ENCODE assay signal across 16 cellular contexts in the genomic region with DNA sequence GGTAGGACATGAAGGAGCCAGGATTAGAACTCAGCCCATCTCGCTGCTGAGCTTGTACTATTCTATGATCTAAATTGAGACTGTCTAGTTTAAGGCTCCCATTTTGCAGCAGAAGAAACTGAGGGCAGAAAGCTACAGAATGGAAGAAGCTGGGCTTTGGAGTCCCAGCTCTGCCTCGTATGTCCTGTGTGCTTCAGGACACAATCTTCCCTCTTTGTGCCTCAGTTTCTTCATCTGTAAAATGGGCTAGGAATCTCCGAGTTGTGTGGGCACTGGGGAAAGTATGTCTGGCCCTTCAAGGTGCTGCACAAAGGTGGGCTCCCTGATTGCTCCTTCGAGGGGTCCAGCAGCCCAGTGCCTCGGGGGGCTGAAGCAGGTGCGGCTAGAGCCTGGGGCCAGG. TPM values are rescaled to one million over a fixed set of nuclear protein-coding genes. Genes with fewer than 3 reads are reported as not detected.
DNase-seq lines count a peak whose midpoint lies in the region; ATAC-seq, FAIRE-seq and TF ChIP-seq lines count a peak whose summit lies in the region.
"Had no signal": no experiment of that assay in that cellular context is flagged by ENCODE, and none has a peak within 500 bp of the region (broad histone marks: within the 10 kb centered on the region; RNA-seq: fewer than 3 reads in every experiment).

No MANE protein-coding gene starts in this region.

- H3K4me1 Mint-ChIP-seq in naive thymus-derived CD4-positive, alpha-beta T cell, result peaks cover 12 to 51% (median 47%) of the 10 kb centered on the region in 7 donors

- 0 out of 2 replicates have a peak, but pooled peaks cover 5% of the 10 kb centered on the region for H4K20me1 ChIP-seq in HepG2 (ENCODE audit: insufficient read depth, low read length)

- peak overlapping the region; percentile 63; the same call in 1 of the 2 replicates for H3K4me2 ChIP-seq in HepG2 (ENCODE audit: low read depth, low read length)
- H3K4me2 ChIP-seq: KMS-11, PC-9 had no signal

- H3K9me3 ChIP-seq in HepG2 (ENCODE audit: low read length) (no peaks in the 10 kb centered on the region), right lobe of liver (no peaks in the 10 kb centered on the region), upper lobe of right lung (no peaks in the 10 kb centered on the region)
- H3K9me3 ChIP-seq in naive thymus-derived CD4-positive, alpha-beta T cell (ENCODE audit: control insufficient read depth in 2 of 3, low read length in 3 of 3), result no peaks in the 10 kb centered on the region

- TF ChIP-seq CTCF in HepG2 (CRISPR knock-in tag; IDR thresholded peaks at IDR 0.05), result no peak
- no peak for TF ChIP-seq CTCF in right lobe of liver (IDR thresholded peaks at IDR 0.05)
- TF ChIP-seq CTCF in upper lobe of right lung (IDR thresholded peaks at IDR 0.05), result no peak

- no peaks in the 10 kb centered on the region for H3K9me3 Mint-ChIP-seq in naive thymus-derived CD4-positive, alpha-beta T cell
- H3K9me3 Mint-ChIP-seq: HFFc6 had no signal

- WGBS in HepG2 (ENCODE audit: low lambda C conversion rate), result 77% methylated on average over 6 of the region's 6 CpGs
- 64% methylated on average over 4 of the region's 6 CpGs for WGBS in right lobe of liver (ENCODE audit: insufficient coverage, low coverage, low lambda C conversion rate, missing lambda C conversion rate)

- in situ Hi-C loops in HepG2 (cut with HindIII; ENCODE audit: extremely low pct_ligation_motif_present, low pct_unique_long_range_greater_than_20kb), result no loop called here

- CTCF ChIA-PET in HepG2 (lab: Yijun Ruan, JAX; ENCODE audit: low intra/inter-chr PET ratio, low total read pairs), result no interaction called here
- CTCF ChIA-PET in naive thymus-derived CD4-positive, alpha-beta T cell (lab: Charles Lee), result interaction anchor here (0.9 to 1.0 kb wide), 2 partner anchors 14 to 24 kb away, joined by 3 to 4 read pairs; no protein-coding TSS in a partner anchor

- FAIRE-seq in HepG2 (lab: Jason Lieb, UNC), result no peak
- FAIRE-seq: H54 had no signal

- BruUV-seq in HepG2 (replicated peaks; lab: Mats Ljungman, UMichigan), result no TSS peak

- no peak overlapping the region for H3K4me3 Mint-ChIP-seq in naive thymus-derived CD4-positive, alpha-beta T cell
- H3K4me3 Mint-ChIP-seq: HFFc6 had no signal

- TF ChIP-seq POLR2A in HepG2 (IDR thresholded peaks at IDR 0.05; ENCODE audit: insufficient read depth in 1 of 2, low read depth in 2 of 2, low read length in 2 of 2) (no peak), right lobe of liver (IDR thresholded peaks at IDR 0.05) (no peak)

- intact Hi-C loops in HepG2 (cut with micrococcal nuclease; ENCODE audit: unreplicated experiment) (loop anchor here (5.0 kb wide), 1 partner anchor 42 kb away; no protein-coding TSS in a partner anchor), right lobe of liver (cut with DNase I) (no loop called here), upper lobe of right lung (cut with DNase I) (no loop called here)
- intact Hi-C loops in naive thymus-derived CD4-positive, alpha-beta T cell (cut with micrococcal nuclease), result no loop called here

- TF ChIP-seq RAD21 in HepG2 (CRISPR knock-in tag; IDR thresholded peaks at IDR 0.05), result no peak

- H3K36me3 Mint-ChIP-seq in naive thymus-derived CD4-positive, alpha-beta T cell, result peaks cover 0 to 14% (median 0%) of the 10 kb centered on the region in 5 donors

- peak overlapping the region in 5 of 9 donors; percentile 7 to 88 (median 34) for H3K27ac Mint-ChIP-seq in naive thymus-derived CD4-positive, alpha-beta T cell
- H3K27ac Mint-ChIP-seq: HFFc6 had no signal

- no peak overlapping the region for H3K4me3 ChIP-seq in HepG2 (replicated peaks in 1 of 3; ENCODE audit: insufficient read depth in 1 of 3, low read depth in 2 of 3, low read length in 3 of 3)
- no peak overlapping the region for H3K4me3 ChIP-seq in right lobe of liver
- H3K4me3 ChIP-seq in naive thymus-derived CD4-positive, alpha-beta T cell (ENCODE audit: low read length), result no peak overlapping the region
- no peak overlapping the region for H3K4me3 ChIP-seq in upper lobe of right lung
- H3K4me3 ChIP-seq: PC-9 had no signal

- H3K4me1 ChIP-seq in HepG2 (ENCODE audit: insufficient read depth, low read length) (peaks cover 94% of the 10 kb centered on the region), right lobe of liver (no peaks in the 10 kb centered on the region), upper lobe of right lung (no peaks in the 10 kb centered on the region)
- peaks cover 21 to 37% of the 10 kb centered on the region in 2 donors for H3K4me1 ChIP-seq in naive thymus-derived CD4-positive, alpha-beta T cell (ENCODE audit: control insufficient read depth in 2 of 2, insufficient read depth in 2 of 2, low read length in 2 of 2)

- no peaks in the 10 kb centered on the region for H3K27me3 Mint-ChIP-seq in naive thymus-derived CD4-positive, alpha-beta T cell

- ATAC-seq in HepG2 (no peak), right lobe of liver (no peak), upper lobe of right lung (no peak), GM18867 (IDR thresholded peaks at IDR 0.05; ENCODE audit: unreplicated experiment) (no peak)
- no peak for ATAC-seq in naive thymus-derived CD4-positive, alpha-beta T cell

- H3K27ac ChIP-seq in HepG2 (ENCODE audit: extremely low read length, insufficient read depth, low read length), result no peak overlapping the region
- H3K27ac ChIP-seq in right lobe of liver, result no peak overlapping the region
- H3K27ac ChIP-seq in cingulate gyrus (ENCODE audit: low read depth, low read length), result peak overlapping the region; percentile 83
- no peak overlapping the region for H3K27ac ChIP-seq in naive thymus-derived CD4-positive, alpha-beta T cell (ENCODE audit: low read depth, low read length)
- H3K27ac ChIP-seq in upper lobe of right lung, result peak overlapping the region; percentile 42
- H3K27ac ChIP-seq: KMS-11, PC-9 had no signal

- TF ChIP-seq EP300 in HepG2 (IDR thresholded peaks at IDR 0.05; ENCODE audit: low read depth in 2 of 2, low read length in 2 of 2) (no peak), HepG2 (CRISPR knock-in tag; IDR thresholded peaks at IDR 0.05; ENCODE audit: borderline replicate concordance) (no peak)

- H3K79me2 ChIP-seq in HepG2 (ENCODE audit: insufficient read depth, low read length), result no peaks in the 10 kb centered on the region

- H3K27me3 ChIP-seq in HepG2 (ENCODE audit: control insufficient read depth in 1 of 2, insufficient read depth in 2 of 2, low read length in 2 of 2) (no peaks in the 10 kb centered on the region), right lobe of liver (no peaks in the 10 kb centered on the region), upper lobe of right lung (peaks cover 11% of the 10 kb centered on the region)
- H3K27me3 ChIP-seq in naive thymus-derived CD4-positive, alpha-beta T cell (ENCODE audit: control insufficient read depth in 2 of 2, insufficient read depth in 2 of 2, low read length in 2 of 2), result no peaks in the 10 kb centered on the region

- H3K36me3 ChIP-seq in HepG2 (replicated peaks in 1 of 2; ENCODE audit: control insufficient read depth in 1 of 2, insufficient read depth in 2 of 2, low read length in 2 of 2), result no peaks in the 10 kb centered on the region
- no peaks in the 10 kb centered on the region for H3K36me3 ChIP-seq in right lobe of liver
- peaks cover 0 to 6% (median 5%) of the 10 kb centered on the region in 3 experiments for H3K36me3 ChIP-seq in naive thymus-derived CD4-positive, alpha-beta T cell (ENCODE audit: control insufficient read depth in 2 of 3, insufficient read depth in 3 of 3, low read length in 3 of 3)
- no peaks in the 10 kb centered on the region for H3K36me3 ChIP-seq in upper lobe of right lung

- H3K9ac ChIP-seq in HepG2 (ENCODE audit: insufficient read depth, low read depth, low read length), result no peak overlapping the region
- H3K9ac ChIP-seq: KMS-11 had no signal

- POLR2A ChIA-PET in HepG2 (lab: Yijun Ruan, JAX), result interaction anchor here (1.0 to 2.2 kb wide), 11 partner anchors 9 to 41 kb away, joined by 3 to 16 read pairs (median 4); no protein-coding TSS in a partner anchor
- POLR2A ChIA-PET in naive thymus-derived CD4-positive, alpha-beta T cell (lab: Charles Lee), result interaction anchor here (0.6 to 1.6 kb wide), 3 partner anchors 16 to 25 kb away, joined by 3 to 4 read pairs (median 3); no protein-coding TSS in a partner anchor

- no peak overlapping the region for H2AFZ ChIP-seq in HepG2 (ENCODE audit: low read length)
- H2AFZ ChIP-seq: PC-9 had no signal

- DNase-seq in HepG2 (ENCODE audit: low spot score) (no peak), right lobe of liver (no peak), upper lobe of right lung (no peak), NCI-H2107 treated with DMSO at 0.1 percent for 48 hours (lab: John Stamatoyannopoulos, UW; ENCODE audit: unreplicated experiment) (no peak)
- DNase-seq in naive thymus-derived CD4-positive, alpha-beta T cell, result no peak
- no peak for DNase-seq in activated T-cell treated with anti-CD3 and anti-CD28 coated beads, Interleukin-2, amount 50 U/mL, for 1 hour
- DNase-seq: DND-41, HFFc6, NCI-H187, NCI-H2107, NCI-H524 treated with DMSO at 0.1 percent for 48 hours, PC-9 had no signal

RNA-seq across cellular contexts. Expression of a gene that starts 20.7 kb away (rescaled TPM):
- total RNA-seq in HepG2 (2016; rRNA removed; fragmentation: Illumina TruSeq; extraction: Trizol), result 16.6 and 16.9 TPM in 2 replicates
- 19.2 and 19.4 TPM in 2 replicates for total RNA-seq in HepG2 (2016; cell fraction: cytosol; rRNA removed; fragmentation: Illumina TruSeq; extraction: Trizol; ENCODE audit: low read depth)
- total RNA-seq in HepG2 (2016; cell fraction: insoluble cytoplasmic fraction; rRNA removed; fragmentation: Illumina TruSeq; extraction: Trizol), result 14.6 and 17.1 TPM in 2 replicates
- total RNA-seq in HepG2 (2016; cell fraction: membrane; rRNA removed; fragmentation: Illumina TruSeq; extraction: Trizol), result 21.3 and 24.1 TPM in 2 replicates
- 21.2 and 22.3 TPM in 2 replicates for total RNA-seq in HepG2 (2016; cell fraction: nucleus; rRNA removed; fragmentation: Illumina TruSeq; extraction: Trizol)
- polyA plus RNA-seq in HepG2 (2011; rRNA removed), result 35.4 and 38.7 TPM in 2 replicates
- 16.5 and 20.9 TPM in 2 replicates for polyA plus RNA-seq in HepG2 (2011; cell fraction: cytosol; rRNA removed)
- 91.0 and 107 TPM in 2 replicates for polyA plus RNA-seq in HepG2 (2011; cell fraction: nucleus; rRNA removed)
- 36.0 and 39.2 TPM in 2 replicates for polyA plus RNA-seq in HepG2 (2012)
- 35.0 and 39.6 TPM in 2 replicates for polyA plus RNA-seq in HepG2 (2016; cell fraction: cytosol; fragmentation: Illumina TruSeq; extraction: Trizol; ENCODE audit: low read depth)
- polyA plus RNA-seq in HepG2 (2016; cell fraction: insoluble cytoplasmic fraction; fragmentation: Illumina TruSeq; extraction: Trizol; ENCODE audit: low read depth), result 21.6 and 26.9 TPM in 2 replicates
- polyA plus RNA-seq in HepG2 (2016; cell fraction: membrane; fragmentation: Illumina TruSeq; extraction: Trizol; ENCODE audit: low read depth), result 31.2 and 32.6 TPM in 2 replicates
- 57.5 and 60.6 TPM in 2 replicates for polyA plus RNA-seq in HepG2 (2016; cell fraction: nucleus; fragmentation: Illumina TruSeq; extraction: Trizol; ENCODE audit: insufficient read depth, low read depth)
- 6.7 and 47.8 TPM in 2 replicates for polyA minus RNA-seq in HepG2 (2011; rRNA and poly(A)+ RNA removed; ENCODE audit: low replicate concordance)
- 28.0 and 37.6 TPM in 2 replicates for polyA minus RNA-seq in HepG2 (2011; cell fraction: cytosol; rRNA and poly(A)+ RNA removed)
- 30.5 and 30.6 TPM in 2 replicates for polyA minus RNA-seq in HepG2 (2011; cell fraction: nucleus; rRNA and poly(A)+ RNA removed)
- 1 to 10 TPM; 4.3 to 6.5 (median 5.7) TPM for total RNA-seq in right lobe of liver
- total RNA-seq in naive thymus-derived CD4-positive, alpha-beta T cell, result 10 to 100 TPM; 29.4 to 81.9 (median 74.6) TPM
- 10 to 100 TPM; 17.3 to 23.5 TPM for polyA plus RNA-seq in naive thymus-derived CD4-positive, alpha-beta T cell
- 19.7 TPM for total RNA-seq in upper lobe of right lung

Comparison
In these comparisons a context has a peak if more than half of its experiments do, and no peak if none do; other contexts are left out.
1. H3K27ac ChIP-seq: peak in cingulate gyrus (single experiment) and upper lobe of right lung (single experiment); none in HepG2 (single experiment), right lobe of liver (0 of 3) and naive thymus-derived CD4-positive, alpha-beta T cell (single experiment).